ENCODE assay signal across 1 cellular context in genomic region chr1:6489383-6489765, GRCh38.
TF ChIP-seq lines count a peak whose summit lies in the region.

No MANE protein-coding gene starts in this region.

TF ChIP-seq in A549, 52 proteins besides CTCF, POLR2A, EP300 and RAD21 (continued from another document):
- TF ChIP-seq ZFP36 (IDR thresholded peaks at IDR 0.05; ENCODE audit: borderline replicate concordance, partially characterized antibody) (no peak), FOSL2 (IDR thresholded peaks at IDR 0.05) (no peak), FOSL2 (CRISPR knock-in tag; IDR thresholded peaks at IDR 0.05) (no peak), MAFK (IDR thresholded peaks at IDR 0.05; ENCODE audit: partially characterized antibody) (no peak), CBX2 (IDR thresholded peaks at IDR 0.05; ENCODE audit: borderline replicate concordance, low read depth) (no peak)
